In the genomic region with DNA sequence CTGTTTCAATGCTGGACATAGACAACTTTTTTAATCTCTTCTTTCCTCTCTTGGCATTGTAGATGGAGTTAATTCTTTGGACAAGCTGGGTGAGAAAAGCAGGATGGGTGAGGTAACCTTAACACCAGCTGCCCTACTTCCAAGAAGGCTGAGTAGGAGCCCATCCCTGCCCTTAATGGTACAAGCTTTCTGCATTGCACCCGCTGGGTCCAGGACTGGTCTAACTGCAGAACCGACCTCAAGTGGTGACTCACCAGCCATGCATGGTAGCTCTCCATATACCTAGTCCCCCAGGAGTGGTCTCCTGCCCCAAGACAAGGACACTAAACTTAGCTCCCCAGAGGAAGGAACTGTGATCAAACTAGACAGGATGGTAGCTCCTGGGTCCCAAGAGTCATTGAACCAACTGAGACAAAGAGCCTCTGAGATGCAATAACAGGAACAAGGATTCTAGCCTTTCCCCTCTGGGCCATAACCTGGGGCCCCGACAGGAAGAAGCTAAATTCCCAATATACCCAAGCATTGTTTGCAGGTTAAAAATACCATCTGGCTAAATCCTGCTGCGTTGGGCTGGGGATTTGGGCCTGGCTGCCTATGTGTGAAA, we compare ENCODE assay signal across 12 cellular contexts. TPM values are rescaled to one million over a fixed set of nuclear protein-coding genes. Genes with fewer than 3 reads are reported as not detected.
DNase-seq lines count a peak whose midpoint lies in the region; ATAC-seq and TF ChIP-seq lines count a peak whose summit lies in the region.
"Had no signal": no experiment of that assay in that cellular context is flagged by ENCODE, and none has a peak within 500 bp of the region (broad histone marks: within the 10 kb centered on the region; RNA-seq: fewer than 3 reads in every experiment).

No MANE protein-coding gene starts in this region.

- no peaks in the 10 kb centered on the region for H3K36me3 ChIP-seq in BLaER1 treated with 17β-estradiol and CSF1 and Interleukin-3, amounts not matched to agents 10 nM and 100 nM
- H3K36me3 ChIP-seq in esophagus muscularis mucosa (peaks cover 5 to 65% (median 47%) of the 10 kb centered on the region in 4 donors), rectal smooth muscle tissue (ENCODE audit: control insufficient read depth, insufficient read depth, low read length) (peaks cover 22% of the 10 kb centered on the region)

- H3K9ac ChIP-seq in BLaER1 treated with 17β-estradiol and CSF1 and Interleukin-3, amounts not matched to agents 10 nM and 100 nM = no peak overlapping the region
- H3K9ac ChIP-seq in rectal smooth muscle tissue (ENCODE audit: low read length) = no peak overlapping the region

- CTCF ChIA-PET in activated naive CD4-positive, alpha-beta T cell treated with anti-CD3 and anti-CD28 coated beads for 36 hours (lab: Charles Lee) = interaction anchor here (0.5 kb wide), 1 partner anchor 667 kb away, joined by 3 read pairs; no protein-coding TSS in a partner anchor
- CTCF ChIA-PET in activated CD8-positive, alpha-beta T cell treated with anti-CD3 and anti-CD28 coated beads for 36 hours (lab: Charles Lee) = interaction anchor here (1.5 kb wide), 1 partner anchor 98 kb away, joined by 4 read pairs; no protein-coding TSS in a partner anchor

- H3K27ac ChIP-seq in BLaER1 treated with 17β-estradiol and CSF1 and Interleukin-3, amounts not matched to agents 10 nM and 100 nM = no peak overlapping the region
- peak overlapping the region; percentile 90 to 97 (median 93) for H3K27ac ChIP-seq in esophagus muscularis mucosa (replicated peaks in 1 of 4)
- peak overlapping the region; percentile 60 for H3K27ac ChIP-seq in rectal smooth muscle tissue (ENCODE audit: low read depth, low read length)

- H3K4me1 Mint-ChIP-seq in activated naive CD4-positive, alpha-beta T cell treated with anti-CD3 and anti-CD28 coated beads for 36 hours (ENCODE audit: low read depth) = no peaks in the 10 kb centered on the region
- H3K4me1 Mint-ChIP-seq in activated CD8-positive, alpha-beta T cell treated with anti-CD3 and anti-CD28 coated beads for 36 hours (ENCODE audit: low read depth) = peaks cover 5% of the 10 kb centered on the region
- H3K4me1 Mint-ChIP-seq: activated CD4-positive, alpha-beta memory T cell treated with anti-CD3 and anti-CD28 coated beads, Interleukin-2, amount 10 ng/mL, durations not matched to agents 7 days and 5 days had no signal

- H3K27me3 Mint-ChIP-seq in activated naive CD4-positive, alpha-beta T cell treated with anti-CD3 and anti-CD28 coated beads for 36 hours (ENCODE audit: low read depth) = no peaks in the 10 kb centered on the region
- H3K27me3 Mint-ChIP-seq in activated CD8-positive, alpha-beta T cell treated with anti-CD3 and anti-CD28 coated beads for 36 hours = no peaks in the 10 kb centered on the region
- H3K27me3 Mint-ChIP-seq: stimulated activated naive CD8-positive, alpha-beta T cell treated with anti-CD3 and anti-CD28 coated beads, Interleukin-15, Interleukin-2, amounts not matched to agents 100 ng/mL and 50 ng/mL, for 24 hours had no signal

- H3K4me2 ChIP-seq in BLaER1 treated with 17β-estradiol and CSF1 and Interleukin-3, amounts not matched to agents 10 nM and 100 nM = peak overlapping the region; percentile 39 to 82 (median 70)

- H3K4me3 Mint-ChIP-seq in activated naive CD4-positive, alpha-beta T cell treated with anti-CD3 and anti-CD28 coated beads for 36 hours = no peak overlapping the region
- H3K4me3 Mint-ChIP-seq in activated CD8-positive, alpha-beta T cell treated with anti-CD3 and anti-CD28 coated beads for 36 hours = no peak overlapping the region
- H3K4me3 Mint-ChIP-seq: activated CD4-positive, alpha-beta memory T cell treated with anti-CD3 and anti-CD28 coated beads, Interleukin-2, amount 10 ng/mL, durations not matched to agents 7 days and 5 days; stimulated activated naive CD8-positive, alpha-beta T cell treated with anti-CD3 and anti-CD28 coated beads, Interleukin-15, Interleukin-2, amounts not matched to agents 100 ng/mL and 50 ng/mL, for 24 hours had no signal

- no peaks in the 10 kb centered on the region for H3K9me3 Mint-ChIP-seq in activated naive CD4-positive, alpha-beta T cell treated with anti-CD3 and anti-CD28 coated beads for 36 hours
- H3K9me3 Mint-ChIP-seq in activated CD8-positive, alpha-beta T cell treated with anti-CD3 and anti-CD28 coated beads for 36 hours = no peaks in the 10 kb centered on the region
- H3K9me3 Mint-ChIP-seq: activated CD4-positive, alpha-beta memory T cell treated with anti-CD3 and anti-CD28 coated beads, Interleukin-2, amount 10 ng/mL, durations not matched to agents 7 days and 5 days; stimulated activated naive CD8-positive, alpha-beta T cell treated with anti-CD3 and anti-CD28 coated beads, Interleukin-15, Interleukin-2, amounts not matched to agents 100 ng/mL and 50 ng/mL, for 24 hours had no signal

- TF ChIP-seq CTCF in NB4 (IDR thresholded peaks at IDR 0.05; ENCODE audit: low read depth, low read length) (no peak), esophagus muscularis mucosa (IDR thresholded peaks at IDR 0.05) (no peak)
- TF ChIP-seq CTCF in activated CD8-positive, alpha-beta T cell treated with anti-CD3 and anti-CD28 coated beads for 36 hours (IDR thresholded peaks at IDR 0.05) = no peak

- WGBS in esophagus muscularis mucosa = 38% methylated on average over 1 of the region's 4 CpGs

- DNase-seq in NB4 (ENCODE audit: low read depth) (peak; percentile 28), esophagus muscularis mucosa (ENCODE audit: extremely low spot score) (no peak)
- no peak for DNase-seq in activated naive CD4-positive, alpha-beta T cell treated with anti-CD3 and anti-CD28 coated beads for 36 hours
- no peak for DNase-seq in activated CD8-positive, alpha-beta memory T cell treated with anti-CD3 and anti-CD28 coated beads, Interleukin-2, amount 50 U/mL, for 4 hours
- no peak for DNase-seq in activated CD8-positive, alpha-beta T cell treated with anti-CD3 and anti-CD28 coated beads for 36 hours
- no peak for DNase-seq in effector CD8-positive, alpha-beta T cell (lab: John Stamatoyannopoulos, UW)
- DNase-seq: activated CD4-positive, alpha-beta memory T cell treated with anti-CD3 and anti-CD28 coated beads, Interleukin-2, amount 10 ng/mL, durations not matched to agents 7 days and 5 days; NCI-H2081 had no signal

- no peaks in the 10 kb centered on the region for H4K20me1 ChIP-seq in BLaER1 treated with 17β-estradiol and CSF1 and Interleukin-3, amounts not matched to agents 10 nM and 100 nM

- TF ChIP-seq POLR2A in NB4 (IDR thresholded peaks at IDR 0.05; ENCODE audit: extremely low read depth, insufficient read length) = no peak
- TF ChIP-seq POLR2A in esophagus muscularis mucosa (IDR thresholded peaks at IDR 0.05; ENCODE audit: low read depth) = no peak

- no peak for ATAC-seq in activated CD8-positive, alpha-beta T cell treated with anti-CD3 and anti-CD28 coated beads for 36 hours
- ATAC-seq: Panc1 had no signal

- H3K27ac Mint-ChIP-seq in activated naive CD4-positive, alpha-beta T cell treated with anti-CD3 and anti-CD28 coated beads for 36 hours = no peak overlapping the region
- H3K27ac Mint-ChIP-seq in activated CD8-positive, alpha-beta T cell treated with anti-CD3 and anti-CD28 coated beads for 36 hours = no peak overlapping the region
- H3K27ac Mint-ChIP-seq: activated CD4-positive, alpha-beta memory T cell treated with anti-CD3 and anti-CD28 coated beads, Interleukin-2, amount 10 ng/mL, durations not matched to agents 7 days and 5 days; stimulated activated naive CD8-positive, alpha-beta T cell treated with anti-CD3 and anti-CD28 coated beads, Interleukin-15, Interleukin-2, amounts not matched to agents 100 ng/mL and 50 ng/mL, for 24 hours had no signal

- H3K4me1 ChIP-seq in BLaER1 treated with 17β-estradiol and CSF1 and Interleukin-3, amounts not matched to agents 10 nM and 100 nM = peaks cover 24 to 56% (median 41%) of the 10 kb centered on the region in 10 experiments
- H3K4me1 ChIP-seq in esophagus muscularis mucosa (peaks cover 66 to 100% (median 94%) of the 10 kb centered on the region in 4 donors), rectal smooth muscle tissue (ENCODE audit: control insufficient read depth, insufficient read depth, low read length) (peaks cover 48% of the 10 kb centered on the region)

- TF ChIP-seq EP300 in esophagus muscularis mucosa (IDR thresholded peaks at IDR 0.05) = no peak

- intact Hi-C loops in esophagus muscularis mucosa (cut with DNase I) = no loop called here
- intact Hi-C loops in activated naive CD4-positive, alpha-beta T cell treated with anti-CD3 and anti-CD28 coated beads for 36 hours (cut with micrococcal nuclease) = no loop called here
- intact Hi-C loops in activated CD8-positive, alpha-beta T cell treated with anti-CD3 and anti-CD28 coated beads for 36 hours (cut with micrococcal nuclease) = no loop called here

- POLR2A ChIA-PET in activated CD8-positive, alpha-beta T cell treated with anti-CD3 and anti-CD28 coated beads for 36 hours (lab: Charles Lee) = interaction anchor here (0.7 kb wide), 1 partner anchor 20 kb away, joined by 3 read pairs; no protein-coding TSS in a partner anchor

- no peak overlapping the region for H3K4me3 ChIP-seq in BLaER1 treated with 17β-estradiol and CSF1 and Interleukin-3, amounts not matched to agents 10 nM and 100 nM
- H3K4me3 ChIP-seq in NB4 (ENCODE audit: low read depth, low read length) = no peak overlapping the region
- H3K4me3 ChIP-seq in esophagus muscularis mucosa = no peak overlapping the region
- H3K4me3 ChIP-seq in rectal smooth muscle tissue (ENCODE audit: low read length) = no peak overlapping the region

- no peaks in the 10 kb centered on the region for H3K36me3 Mint-ChIP-seq in activated naive CD4-positive, alpha-beta T cell treated with anti-CD3 and anti-CD28 coated beads for 36 hours (ENCODE audit: low read depth)
- H3K36me3 Mint-ChIP-seq in activated CD8-positive, alpha-beta T cell treated with anti-CD3 and anti-CD28 coated beads for 36 hours (ENCODE audit: low read depth) = no peaks in the 10 kb centered on the region

- no peaks in the 10 kb centered on the region for H3K9me3 ChIP-seq in BLaER1 treated with 17β-estradiol and CSF1 and Interleukin-3, amounts not matched to agents 10 nM and 100 nM (replicated peaks in 1 of 11)
- H3K9me3 ChIP-seq in esophagus muscularis mucosa = no peaks in the 10 kb centered on the region

- H3K27me3 ChIP-seq in BLaER1 treated with 17β-estradiol and CSF1 and Interleukin-3, amounts not matched to agents 10 nM and 100 nM = no peaks in the 10 kb centered on the region; a peak in 1 of 22 replicates
- H3K27me3 ChIP-seq in esophagus muscularis mucosa (no peaks in the 10 kb centered on the region), rectal smooth muscle tissue (ENCODE audit: control insufficient read depth, insufficient read depth, low read length) (no peaks in the 10 kb centered on the region)

RNA-seq across cellular contexts. Expression of gene RPL27A, which starts 32.1 kb away (rescaled TPM):
- total RNA-seq in esophagus muscularis mucosa = 1,000 to 10,000 TPM in 1 of 4 donors, 100 to 1,000 TPM in 3; 665 to 1,629 (median 791) TPM
- total RNA-seq in activated naive CD4-positive, alpha-beta T cell treated with anti-CD3 and anti-CD28 coated beads for 36 hours = 1,000 to 10,000 TPM; 1,157 to 1,188 TPM
- 100 to 1,000 TPM; 959 to 987 TPM for total RNA-seq in activated CD8-positive, alpha-beta T cell treated with anti-CD3 and anti-CD28 coated beads for 36 hours

RNA-seq across cellular contexts. Expression of gene TRIM66, which starts 32.3 kb away (rescaled TPM):
- 1 to 10 TPM; 2.2 to 5.4 (median 3.1) TPM for total RNA-seq in esophagus muscularis mucosa
- total RNA-seq in activated naive CD4-positive, alpha-beta T cell treated with anti-CD3 and anti-CD28 coated beads for 36 hours = 10 to 100 TPM; 16.4 to 19.1 TPM
- total RNA-seq in activated CD8-positive, alpha-beta T cell treated with anti-CD3 and anti-CD28 coated beads for 36 hours = 10 to 100 TPM; 24.7 to 28.4 TPM

Comparison
In these comparisons a context has a peak if more than half of its experiments do, and no peak if none do; other contexts are left out.
1. H3K27ac ChIP-seq: peak in esophagus muscularis mucosa (4 of 4) and rectal smooth muscle tissue (single experiment); none in BLaER1 treated with 17β-estradiol and CSF1 and Interleukin-3, amounts not matched to agents 10 nM and 100 nM (0 of 11).